Comparison of ENCODE assay signal across 11 cellular contexts in genomic region chr4:142354794-142355416, GRCh38.
DNase-seq lines count a peak whose midpoint lies in the region; ATAC-seq, FAIRE-seq and TF ChIP-seq lines count a peak whose summit lies in the region.
"Had no signal": no experiment of that assay in that cellular context is flagged by ENCODE, and none has a peak within 500 bp of the region (broad histone marks: within the 10 kb centered on the region; RNA-seq: fewer than 3 reads in every experiment).

No MANE protein-coding gene starts in this region.

- peak; percentile 38 to 51 for ATAC-seq in activated T-cell treated with anti-CD3 and anti-CD28 coated beads, Interleukin-2, amount 50 U/mL, for 4 hours
- no peak for ATAC-seq in PC-3

- H3K4me3 ChIP-seq in PC-3 (ENCODE audit: low read length) = no peak overlapping the region
- H3K4me3 ChIP-seq in skeletal muscle tissue (ENCODE audit: low read length in 3 of 3) = no peak overlapping the region
- no peak overlapping the region for H3K4me3 ChIP-seq in kidney (ENCODE audit: low read length in 2 of 2)
- no peak overlapping the region for H3K4me3 ChIP-seq in hepatocyte
- H3K4me3 ChIP-seq: right lobe of liver had no signal

- H3K27ac ChIP-seq in PC-3 (ENCODE audit: low read length) (peak overlapping the region; percentile 31; the same call in 1 of the 2 replicates), skeletal muscle tissue (ENCODE audit: low read depth, low read length) (peak overlapping the region; percentile 58), kidney (ENCODE audit: low read depth in 2 of 2, low read length in 2 of 2) (no peak overlapping the region), hepatocyte (no peak overlapping the region)
- H3K27ac ChIP-seq: right lobe of liver had no signal

- H3K4me3 Mint-ChIP-seq in activated T-cell treated with anti-CD3 and anti-CD28 coated beads, Interleukin-2, amount 50 U/mL, for 4 hours = peak overlapping the region; percentile 31
- H3K4me3 Mint-ChIP-seq: H9 had no signal

- DNase-seq in activated T-cell treated with anti-CD3 and anti-CD28 coated beads, Interleukin-2, amount 50 U/mL, for 4 hours = no peak
- DNase-seq in activated T-cell treated with anti-CD3 and anti-CD28 coated beads, Interleukin-2, amount 50 U/mL, for 1 hour = no peak
- peak; percentile 37 for DNase-seq in PC-3
- DNase-seq in central memory CD4-positive, alpha-beta T cell = peak; percentile 69
- no peak for DNase-seq in kidney
- no peak for DNase-seq in hepatocyte (ENCODE audit: low spot score)
- no peak for DNase-seq in NCI-H446 treated with DMSO at 0.1 percent for 48 hours (lab: John Stamatoyannopoulos, UW)
- DNase-seq: H9, NCI-H510A, right lobe of liver had no signal

- H3K36me3 ChIP-seq in PC-3 (ENCODE audit: low read depth, low read length) = no peaks in the 10 kb centered on the region
- no peaks in the 10 kb centered on the region for H3K36me3 ChIP-seq in skeletal muscle tissue (ENCODE audit: control insufficient read depth in 3 of 3, insufficient read depth in 3 of 3, low read length in 3 of 3)
- H3K36me3 ChIP-seq in kidney (ENCODE audit: control insufficient read depth in 1 of 2, insufficient read depth in 2 of 2, low read length in 2 of 2) = no peaks in the 10 kb centered on the region
- H3K36me3 ChIP-seq in hepatocyte (replicated peaks; ENCODE audit: insufficient read depth, low read depth) = no peaks in the 10 kb centered on the region
- H3K36me3 ChIP-seq: right lobe of liver had no signal

- 0 out of 2 replicates have a peak, but pooled peaks cover 14% of the 10 kb centered on the region for H3K79me2 ChIP-seq in PC-3 (ENCODE audit: low read length)
- H3K79me2 ChIP-seq in hepatocyte = no peaks in the 10 kb centered on the region

- H4K20me1 ChIP-seq in PC-3 (ENCODE audit: low read length) = no peaks in the 10 kb centered on the region
- no peaks in the 10 kb centered on the region for H4K20me1 ChIP-seq in hepatocyte (ENCODE audit: insufficient read depth, poor library complexity, severe bottlenecking)

- H3K4me1 Mint-ChIP-seq in activated T-cell treated with anti-CD3 and anti-CD28 coated beads, Interleukin-2, amount 50 U/mL, for 4 hours (ENCODE audit: low read depth) = peaks cover 95% of the 10 kb centered on the region

- peaks cover 46% of the 10 kb centered on the region for H3K4me1 ChIP-seq in PC-3 (ENCODE audit: insufficient read depth, low read length)
- H3K4me1 ChIP-seq in skeletal muscle tissue (ENCODE audit: control insufficient read depth in 3 of 3, insufficient read depth in 3 of 3, low read length in 3 of 3) = peaks cover 12 to 23% (median 14%) of the 10 kb centered on the region in 3 donors
- peaks cover 7 to 14% of the 10 kb centered on the region in 2 donors for H3K4me1 ChIP-seq in kidney (ENCODE audit: control insufficient read depth in 1 of 2, insufficient read depth in 1 of 2, low read depth in 1 of 2, low read length in 2 of 2)
- peaks cover 18% of the 10 kb centered on the region for H3K4me1 ChIP-seq in hepatocyte (ENCODE audit: insufficient read depth)
- H3K4me1 ChIP-seq: right lobe of liver had no signal

- no peaks in the 10 kb centered on the region for H3K27me3 ChIP-seq in PC-3 (ENCODE audit: low read length)
- H3K27me3 ChIP-seq in skeletal muscle tissue (ENCODE audit: control insufficient read depth in 3 of 3, insufficient read depth in 3 of 3, low read length in 3 of 3) = no peaks in the 10 kb centered on the region
- H3K27me3 ChIP-seq in hepatocyte = no peaks in the 10 kb centered on the region
- H3K27me3 ChIP-seq: right lobe of liver had no signal

- H3K9ac ChIP-seq in PC-3 (ENCODE audit: low read length) (no peak overlapping the region), skeletal muscle tissue (ENCODE audit: low read depth in 1 of 3, low read length in 3 of 3) (no peak overlapping the region), kidney (ENCODE audit: low read length in 2 of 2) (no peak overlapping the region)

- CTCF ChIA-PET in PC-3 (lab: Charles Lee) = interaction anchor here (0.5 kb wide), 1 partner anchor 631 kb away, joined by 3 read pairs; no protein-coding TSS in a partner anchor

- FAIRE-seq in kidney (lab: Jason Lieb, UNC) = no peak

- TF ChIP-seq CTCF in PC-3 (conservative IDR thresholded peaks at IDR 0.05; ENCODE audit: low read depth, low read length) = no peak
- no peak for TF ChIP-seq CTCF in kidney (IDR thresholded peaks at IDR 0.05; ENCODE audit: borderline replicate concordance, extremely low read depth, insufficient read depth)
- TF ChIP-seq CTCF in hepatocyte (IDR thresholded peaks at IDR 0.05; ENCODE audit: poor library complexity) = no peak

- BruUV-seq in PC-3 (replicated peaks; lab: Mats Ljungman, UMichigan) = no TSS peak

- no peaks in the 10 kb centered on the region for H3K27me3 Mint-ChIP-seq in activated T-cell treated with anti-CD3 and anti-CD28 coated beads, Interleukin-2, amount 50 U/mL, for 4 hours (ENCODE audit: low read depth)

- intact Hi-C loops in PC-3 (cut with micrococcal nuclease) = loop anchor here (5.0 kb wide), 5 partner anchors 117 to 1198 kb away; no protein-coding TSS in a partner anchor
- intact Hi-C loops in kidney (cut with DNase I) = loop anchor here (10.0 kb wide), 2 partner anchors 370 to 480 kb away; no protein-coding TSS in a partner anchor

- peaks cover 11% of the 10 kb centered on the region for H3K36me3 Mint-ChIP-seq in activated T-cell treated with anti-CD3 and anti-CD28 coated beads, Interleukin-2, amount 50 U/mL, for 4 hours (ENCODE audit: insufficient read depth)

- POLR2A ChIA-PET in PC-3 (lab: Charles Lee; ENCODE audit: unreplicated experiment) = no interaction called here

- H2AFZ ChIP-seq in PC-3 (ENCODE audit: low read length) (no peak overlapping the region), hepatocyte (no peak overlapping the region)

- no peaks in the 10 kb centered on the region for H3K9me3 Mint-ChIP-seq in activated T-cell treated with anti-CD3 and anti-CD28 coated beads, Interleukin-2, amount 50 U/mL, for 4 hours
- H3K9me3 Mint-ChIP-seq: H9 had no signal

- H3K9me2 ChIP-seq in PC-3 (replicated peaks; ENCODE audit: low read length) (no peaks in the 10 kb centered on the region), hepatocyte (replicated peaks; ENCODE audit: insufficient read depth) (no peaks in the 10 kb centered on the region)

- H3K4me2 ChIP-seq in PC-3 (ENCODE audit: low read length) (no peak overlapping the region), hepatocyte (no peak overlapping the region)

- no peaks in the 10 kb centered on the region for H3F3A ChIP-seq in PC-3 (ENCODE audit: low read length, unreplicated experiment)

- WGBS in hepatocyte (ENCODE audit: low lambda C conversion rate, missing lambda C conversion rate) = 65% methylated on average over 8 of the region's 8 CpGs

- no peaks in the 10 kb centered on the region for H3K9me3 ChIP-seq in PC-3 (ENCODE audit: low read length)
- no peaks in the 10 kb centered on the region for H3K9me3 ChIP-seq in skeletal muscle tissue (ENCODE audit: control insufficient read depth in 3 of 3, low read length in 3 of 3)
- no peaks in the 10 kb centered on the region for H3K9me3 ChIP-seq in kidney (ENCODE audit: control insufficient read depth in 1 of 2, low read length in 2 of 2)
- no peaks in the 10 kb centered on the region for H3K9me3 ChIP-seq in hepatocyte (ENCODE audit: low read depth)
- H3K9me3 ChIP-seq: right lobe of liver had no signal

Comparison
In these comparisons a context has a peak if more than half of its experiments do, and no peak if none do; other contexts are left out.
1. DNase-seq: peak in PC-3 (single experiment) and central memory CD4-positive, alpha-beta T cell (single experiment); none in activated T-cell treated with anti-CD3 and anti-CD28 coated beads, Interleukin-2, amount 50 U/mL, for 4 hours (single experiment), activated T-cell treated with anti-CD3 and anti-CD28 coated beads, Interleukin-2, amount 50 U/mL, for 1 hour (single experiment), kidney (single experiment), hepatocyte (single experiment) and NCI-H446 treated with DMSO at 0.1 percent for 48 hours (single experiment).
2. H3K27ac ChIP-seq: peak in PC-3 (single experiment) and skeletal muscle tissue (single experiment); none in kidney (0 of 2) and hepatocyte (single experiment).